ENCODE assay signal across 1 cellular context in the genomic region with DNA sequence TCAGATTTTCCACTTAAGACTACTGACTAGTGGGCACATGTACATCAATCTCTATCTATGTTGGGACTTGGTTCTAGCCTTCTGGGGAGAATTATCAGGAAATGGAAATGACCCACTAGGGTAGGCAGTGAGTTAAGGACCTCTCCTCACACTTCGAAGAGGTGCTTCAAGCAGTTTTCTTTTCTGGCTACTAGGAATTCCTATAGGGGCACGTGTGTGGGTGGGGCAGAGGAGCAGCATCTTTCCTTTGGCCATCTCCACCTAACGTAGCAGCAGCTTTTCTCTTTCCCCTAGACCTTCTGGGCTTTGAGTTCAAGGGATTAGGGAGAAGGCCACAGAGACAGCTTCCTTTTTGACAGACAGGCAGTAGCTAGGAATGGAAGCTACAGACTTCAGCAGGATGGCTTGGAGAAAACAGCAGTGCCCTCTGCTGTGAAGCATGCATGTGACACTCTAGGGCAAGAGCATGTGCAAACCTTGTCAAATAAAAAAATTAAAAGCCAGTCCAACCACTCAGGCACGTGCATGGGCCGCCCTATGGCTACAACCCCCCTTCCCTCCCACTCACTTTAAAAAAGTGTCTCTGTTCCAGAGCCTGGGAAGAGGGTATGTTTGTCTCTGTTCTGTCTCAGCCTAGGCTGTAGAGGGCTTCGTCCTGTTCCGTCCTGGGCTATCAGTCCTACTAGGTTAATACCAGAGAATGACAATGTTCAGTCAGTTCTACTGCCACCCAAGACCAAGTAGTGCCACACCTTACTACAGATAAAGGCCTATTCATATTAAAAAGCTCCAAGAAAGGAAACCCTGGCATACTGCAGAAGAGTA.
TF ChIP-seq lines count a peak whose summit lies in the region.

No MANE protein-coding gene starts in this region.

TF ChIP-seq in H1, 55 proteins besides CTCF, POLR2A, EP300 and RAD21:
- TF ChIP-seq TEAD4 (IDR thresholded peaks at IDR 0.05; ENCODE audit: low read depth, low read length): peak; percentile 75; the same call in 1 of the 2 replicates
- TF ChIP-seq, protein P1, sequence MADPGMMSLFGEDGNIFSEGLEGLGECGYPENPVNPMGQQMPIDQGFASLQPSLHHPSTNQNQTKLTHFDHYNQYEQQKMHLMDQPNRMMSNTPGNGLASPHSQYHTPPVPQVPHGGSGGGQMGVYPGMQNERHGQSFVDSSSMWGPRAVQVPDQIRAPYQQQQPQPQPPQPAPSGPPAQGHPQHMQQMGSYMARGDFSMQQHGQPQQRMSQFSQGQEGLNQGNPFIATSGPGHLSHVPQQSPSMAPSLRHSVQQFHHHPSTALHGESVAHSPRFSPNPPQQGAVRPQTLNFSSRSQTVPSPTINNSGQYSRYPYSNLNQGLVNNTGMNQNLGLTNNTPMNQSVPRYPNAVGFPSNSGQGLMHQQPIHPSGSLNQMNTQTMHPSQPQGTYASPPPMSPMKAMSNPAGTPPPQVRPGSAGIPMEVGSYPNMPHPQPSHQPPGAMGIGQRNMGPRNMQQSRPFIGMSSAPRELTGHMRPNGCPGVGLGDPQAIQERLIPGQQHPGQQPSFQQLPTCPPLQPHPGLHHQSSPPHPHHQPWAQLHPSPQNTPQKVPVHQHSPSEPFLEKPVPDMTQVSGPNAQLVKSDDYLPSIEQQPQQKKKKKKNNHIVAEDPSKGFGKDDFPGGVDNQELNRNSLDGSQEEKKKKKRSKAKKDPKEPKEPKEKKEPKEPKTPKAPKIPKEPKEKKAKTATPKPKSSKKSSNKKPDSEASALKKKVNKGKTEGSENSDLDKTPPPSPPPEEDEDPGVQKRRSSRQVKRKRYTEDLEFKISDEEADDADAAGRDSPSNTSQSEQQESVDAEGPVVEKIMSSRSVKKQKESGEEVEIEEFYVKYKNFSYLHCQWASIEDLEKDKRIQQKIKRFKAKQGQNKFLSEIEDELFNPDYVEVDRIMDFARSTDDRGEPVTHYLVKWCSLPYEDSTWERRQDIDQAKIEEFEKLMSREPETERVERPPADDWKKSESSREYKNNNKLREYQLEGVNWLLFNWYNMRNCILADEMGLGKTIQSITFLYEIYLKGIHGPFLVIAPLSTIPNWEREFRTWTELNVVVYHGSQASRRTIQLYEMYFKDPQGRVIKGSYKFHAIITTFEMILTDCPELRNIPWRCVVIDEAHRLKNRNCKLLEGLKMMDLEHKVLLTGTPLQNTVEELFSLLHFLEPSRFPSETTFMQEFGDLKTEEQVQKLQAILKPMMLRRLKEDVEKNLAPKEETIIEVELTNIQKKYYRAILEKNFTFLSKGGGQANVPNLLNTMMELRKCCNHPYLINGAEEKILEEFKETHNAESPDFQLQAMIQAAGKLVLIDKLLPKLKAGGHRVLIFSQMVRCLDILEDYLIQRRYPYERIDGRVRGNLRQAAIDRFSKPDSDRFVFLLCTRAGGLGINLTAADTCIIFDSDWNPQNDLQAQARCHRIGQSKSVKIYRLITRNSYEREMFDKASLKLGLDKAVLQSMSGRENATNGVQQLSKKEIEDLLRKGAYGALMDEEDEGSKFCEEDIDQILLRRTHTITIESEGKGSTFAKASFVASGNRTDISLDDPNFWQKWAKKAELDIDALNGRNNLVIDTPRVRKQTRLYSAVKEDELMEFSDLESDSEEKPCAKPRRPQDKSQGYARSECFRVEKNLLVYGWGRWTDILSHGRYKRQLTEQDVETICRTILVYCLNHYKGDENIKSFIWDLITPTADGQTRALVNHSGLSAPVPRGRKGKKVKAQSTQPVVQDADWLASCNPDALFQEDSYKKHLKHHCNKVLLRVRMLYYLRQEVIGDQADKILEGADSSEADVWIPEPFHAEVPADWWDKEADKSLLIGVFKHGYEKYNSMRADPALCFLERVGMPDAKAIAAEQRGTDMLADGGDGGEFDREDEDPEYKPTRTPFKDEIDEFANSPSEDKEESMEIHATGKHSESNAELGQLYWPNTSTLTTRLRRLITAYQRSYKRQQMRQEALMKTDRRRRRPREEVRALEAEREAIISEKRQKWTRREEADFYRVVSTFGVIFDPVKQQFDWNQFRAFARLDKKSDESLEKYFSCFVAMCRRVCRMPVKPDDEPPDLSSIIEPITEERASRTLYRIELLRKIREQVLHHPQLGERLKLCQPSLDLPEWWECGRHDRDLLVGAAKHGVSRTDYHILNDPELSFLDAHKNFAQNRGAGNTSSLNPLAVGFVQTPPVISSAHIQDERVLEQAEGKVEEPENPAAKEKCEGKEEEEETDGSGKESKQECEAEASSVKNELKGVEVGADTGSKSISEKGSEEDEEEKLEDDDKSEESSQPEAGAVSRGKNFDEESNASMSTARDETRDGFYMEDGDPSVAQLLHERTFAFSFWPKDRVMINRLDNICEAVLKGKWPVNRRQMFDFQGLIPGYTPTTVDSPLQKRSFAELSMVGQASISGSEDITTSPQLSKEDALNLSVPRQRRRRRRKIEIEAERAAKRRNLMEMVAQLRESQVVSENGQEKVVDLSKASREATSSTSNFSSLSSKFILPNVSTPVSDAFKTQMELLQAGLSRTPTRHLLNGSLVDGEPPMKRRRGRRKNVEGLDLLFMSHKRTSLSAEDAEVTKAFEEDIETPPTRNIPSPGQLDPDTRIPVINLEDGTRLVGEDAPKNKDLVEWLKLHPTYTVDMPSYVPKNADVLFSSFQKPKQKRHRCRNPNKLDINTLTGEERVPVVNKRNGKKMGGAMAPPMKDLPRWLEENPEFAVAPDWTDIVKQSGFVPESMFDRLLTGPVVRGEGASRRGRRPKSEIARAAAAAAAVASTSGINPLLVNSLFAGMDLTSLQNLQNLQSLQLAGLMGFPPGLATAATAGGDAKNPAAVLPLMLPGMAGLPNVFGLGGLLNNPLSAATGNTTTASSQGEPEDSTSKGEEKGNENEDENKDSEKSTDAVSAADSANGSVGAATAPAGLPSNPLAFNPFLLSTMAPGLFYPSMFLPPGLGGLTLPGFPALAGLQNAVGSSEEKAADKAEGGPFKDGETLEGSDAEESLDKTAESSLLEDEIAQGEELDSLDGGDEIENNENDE (IDR thresholded peaks at IDR 0.05; ENCODE audit: insufficient replicate concordance, low read length): no peak
- TF ChIP-seq YY1 (IDR thresholded peaks at IDR 0.05; ENCODE audit: low read depth, low read length): peak; percentile 21; the same call in 1 of the 2 replicates
- TF ChIP-seq, protein P2, sequence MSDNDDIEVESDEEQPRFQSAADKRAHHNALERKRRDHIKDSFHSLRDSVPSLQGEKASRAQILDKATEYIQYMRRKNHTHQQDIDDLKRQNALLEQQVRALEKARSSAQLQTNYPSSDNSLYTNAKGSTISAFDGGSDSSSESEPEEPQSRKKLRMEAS (IDR thresholded peaks at IDR 0.05): 0 out of 2 replicates have a peak, but pooled peaks have one; percentile 31
TF ChIP-seq in H1: peak in this region for 3.
